In the genomic region with DNA sequence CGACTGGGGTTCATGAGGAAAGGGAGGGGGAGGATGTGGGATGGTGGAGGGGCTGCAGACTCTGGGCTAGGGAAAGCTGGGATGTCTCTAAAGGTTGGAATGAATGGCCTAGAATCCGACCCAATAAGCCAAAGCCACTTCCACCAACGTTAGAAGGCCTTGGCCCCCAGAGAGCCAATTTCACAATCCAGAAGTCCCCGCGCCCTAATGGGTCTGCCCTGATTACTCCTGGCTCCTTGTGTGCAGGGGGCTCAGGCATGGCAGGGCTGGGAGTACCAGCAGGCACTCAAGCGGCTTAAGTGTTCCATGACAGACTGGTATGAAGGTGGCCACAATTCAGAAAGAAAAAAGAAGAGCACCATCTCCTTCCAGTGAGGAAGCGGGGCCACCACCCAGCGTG, we compare ENCODE assay signal across 8 cellular contexts.
DNase-seq lines count a peak whose midpoint lies in the region; ATAC-seq, FAIRE-seq and TF ChIP-seq lines count a peak whose summit lies in the region.
"Not testable (repeated sequence)": the region's sequence is repeated elsewhere in the genome, so short reads cannot be mapped to it uniquely, and the experiment has no call there.

No MANE protein-coding gene starts in this region.

- POLR2A ChIA-PET in activated B cell treated with CpG ODN at 0.5 μM for 24 hours (lab: Charles Lee); activated naive CD8-positive, alpha-beta T cell treated with anti-CD3 and anti-CD28 coated beads, Interleukin-2, amount 10 ng/mL, durations not matched to agents 7 days and 5 days (lab: Charles Lee): not testable (repeated sequence)

- not testable (repeated sequence) for H3K9ac ChIP-seq in kidney (ENCODE audit: low read length in 2 of 2)

- not testable (repeated sequence) for H3K36me3 ChIP-seq in kidney (ENCODE audit: control insufficient read depth in 1 of 2, insufficient read depth in 2 of 2, low read length in 2 of 2); psoas muscle (ENCODE audit: insufficient read depth in 1 of 2, low read depth in 1 of 2); transverse colon

- intact Hi-C loops in activated B cell treated with CpG ODN at 0.5 μM for 24 hours (cut with micrococcal nuclease); kidney (cut with DNase I); psoas muscle (cut with DNase I); transverse colon (cut with DNase I; ENCODE audit: low total_unique reads): not testable (repeated sequence)

- TF ChIP-seq CTCF in activated B cell treated with CpG ODN at 0.5 μM for 24 hours (IDR thresholded peaks at IDR 0.05); glutamatergic neuron (IDR thresholded peaks at IDR 0.05; ENCODE audit: partially characterized antibody, unreplicated experiment); kidney (IDR thresholded peaks at IDR 0.05; ENCODE audit: borderline replicate concordance, extremely low read depth, insufficient read depth); psoas muscle (IDR thresholded peaks at IDR 0.05); transverse colon (IDR thresholded peaks at IDR 0.05): not testable (repeated sequence)

- H3K27ac ChIP-seq in kidney (ENCODE audit: low read depth in 2 of 2, low read length in 2 of 2); psoas muscle; transverse colon: not testable (repeated sequence)

- peak; percentile 11 for DNase-seq in activated B cell treated with CpG ODN at 0.5 μM for 24 hours
- peak; percentile 37 for DNase-seq in activated CD8-positive, alpha-beta memory T cell treated with anti-CD3 and anti-CD28 coated beads, Interleukin-2, amount 10 ng/mL, durations not matched to agents 7 days and 5 days
- peak; percentile 21 for DNase-seq in activated naive CD8-positive, alpha-beta T cell treated with anti-CD3 and anti-CD28 coated beads, Interleukin-2, amount 10 ng/mL, durations not matched to agents 7 days and 5 days
- DNase-seq in glutamatergic neuron = peak; percentile 16
- DNase-seq in kidney = peak; percentile 8
- DNase-seq in mesenteric fat pad (ENCODE audit: low spot score) = peak; percentile 75
- DNase-seq in psoas muscle = peak; percentile 9 to 32
- DNase-seq in transverse colon = peak; percentile 6

- not testable (repeated sequence) for H3K27ac Mint-ChIP-seq in activated B cell treated with CpG ODN at 0.5 μM for 24 hours; activated CD8-positive, alpha-beta memory T cell treated with anti-CD3 and anti-CD28 coated beads, Interleukin-2, amount 10 ng/mL, durations not matched to agents 7 days and 5 days; activated naive CD8-positive, alpha-beta T cell treated with anti-CD3 and anti-CD28 coated beads, Interleukin-2, amount 10 ng/mL, durations not matched to agents 7 days and 5 days; glutamatergic neuron (ENCODE audit: unreplicated experiment)

- not testable (repeated sequence) for H3K9me3 Mint-ChIP-seq in activated B cell treated with CpG ODN at 0.5 μM for 24 hours; activated CD8-positive, alpha-beta memory T cell treated with anti-CD3 and anti-CD28 coated beads, Interleukin-2, amount 10 ng/mL, durations not matched to agents 7 days and 5 days (ENCODE audit: low read depth); activated naive CD8-positive, alpha-beta T cell treated with anti-CD3 and anti-CD28 coated beads, Interleukin-2, amount 10 ng/mL, durations not matched to agents 7 days and 5 days; glutamatergic neuron (ENCODE audit: unreplicated experiment)

- FAIRE-seq in kidney (lab: Jason Lieb, UNC) = not testable (repeated sequence)

- not testable (repeated sequence) for H3K36me3 Mint-ChIP-seq in activated B cell treated with CpG ODN at 0.5 μM for 24 hours (ENCODE audit: low read depth); activated CD8-positive, alpha-beta memory T cell treated with anti-CD3 and anti-CD28 coated beads, Interleukin-2, amount 10 ng/mL, durations not matched to agents 7 days and 5 days; activated naive CD8-positive, alpha-beta T cell treated with anti-CD3 and anti-CD28 coated beads, Interleukin-2, amount 10 ng/mL, durations not matched to agents 7 days and 5 days; glutamatergic neuron (ENCODE audit: unreplicated experiment)

- H3K27me3 Mint-ChIP-seq in activated B cell treated with CpG ODN at 0.5 μM for 24 hours; activated CD8-positive, alpha-beta memory T cell treated with anti-CD3 and anti-CD28 coated beads, Interleukin-2, amount 10 ng/mL, durations not matched to agents 7 days and 5 days; activated naive CD8-positive, alpha-beta T cell treated with anti-CD3 and anti-CD28 coated beads, Interleukin-2, amount 10 ng/mL, durations not matched to agents 7 days and 5 days; glutamatergic neuron (ENCODE audit: unreplicated experiment): not testable (repeated sequence)

- in situ Hi-C loops in transverse colon (cut with MboI; ENCODE audit: low pct_ligation_motif_present in 1 of 4, low pct_unique_long_range_greater_than_20kb in 1 of 4, low sequenced_read_pairs in 3 of 4) = not testable (repeated sequence)

- ATAC-seq in activated B cell treated with CpG ODN at 0.5 μM for 24 hours (ENCODE audit: low read depth); activated CD8-positive, alpha-beta memory T cell treated with anti-CD3 and anti-CD28 coated beads, Interleukin-2, amount 10 ng/mL, durations not matched to agents 7 days and 5 days; activated naive CD8-positive, alpha-beta T cell treated with anti-CD3 and anti-CD28 coated beads, Interleukin-2, amount 10 ng/mL, durations not matched to agents 7 days and 5 days (ENCODE audit: low read depth); psoas muscle: not testable (repeated sequence)

- H3K4me3 ChIP-seq in kidney (ENCODE audit: low read length in 2 of 2); psoas muscle; transverse colon: not testable (repeated sequence)

- H3K4me3 Mint-ChIP-seq in activated B cell treated with CpG ODN at 0.5 μM for 24 hours; activated CD8-positive, alpha-beta memory T cell treated with anti-CD3 and anti-CD28 coated beads, Interleukin-2, amount 10 ng/mL, durations not matched to agents 7 days and 5 days; activated naive CD8-positive, alpha-beta T cell treated with anti-CD3 and anti-CD28 coated beads, Interleukin-2, amount 10 ng/mL, durations not matched to agents 7 days and 5 days; glutamatergic neuron (ENCODE audit: unreplicated experiment): not testable (repeated sequence)

- WGBS in psoas muscle, 3 donors = 70 to 100% methylated on average over 2 to 3 of the region's 8 CpGs; no CpG with 5 or more reads in 1 of the 3 donors
- 85% methylated on average over 4 of the region's 8 CpGs; no CpG with 5 or more reads in 1 of the 2 donors for WGBS in transverse colon (ENCODE audit: low coverage in 1 of 2), 2 donors

- not testable (repeated sequence) for TF ChIP-seq POLR2A in transverse colon (IDR thresholded peaks at IDR 0.05)

- not testable (repeated sequence) for H3K27me3 ChIP-seq in psoas muscle (ENCODE audit: insufficient read depth in 3 of 3, low read length in 2 of 3); transverse colon

- not testable (repeated sequence) for H3K4me1 Mint-ChIP-seq in activated B cell treated with CpG ODN at 0.5 μM for 24 hours; activated CD8-positive, alpha-beta memory T cell treated with anti-CD3 and anti-CD28 coated beads, Interleukin-2, amount 10 ng/mL, durations not matched to agents 7 days and 5 days; activated naive CD8-positive, alpha-beta T cell treated with anti-CD3 and anti-CD28 coated beads, Interleukin-2, amount 10 ng/mL, durations not matched to agents 7 days and 5 days; glutamatergic neuron (ENCODE audit: low read depth, unreplicated experiment)

- H3K9me3 ChIP-seq in kidney (ENCODE audit: control insufficient read depth in 1 of 2, low read length in 2 of 2); psoas muscle; transverse colon: not testable (repeated sequence)

- not testable (repeated sequence) for TF ChIP-seq EP300 in transverse colon (IDR thresholded peaks at IDR 0.05; ENCODE audit: low read depth)

- not testable (repeated sequence) for H3K4me1 ChIP-seq in kidney (ENCODE audit: control insufficient read depth in 1 of 2, insufficient read depth in 1 of 2, low read depth in 1 of 2, low read length in 2 of 2); psoas muscle; transverse colon

- CTCF ChIA-PET in activated B cell treated with CpG ODN at 0.5 μM for 24 hours (lab: Charles Lee); activated CD8-positive, alpha-beta memory T cell treated with anti-CD3 and anti-CD28 coated beads, Interleukin-2, amount 10 ng/mL, durations not matched to agents 7 days and 5 days (lab: Charles Lee): not testable (repeated sequence)

Comparison
In these comparisons a context has a peak if more than half of its experiments do, and no peak if none do; other contexts are left out.
1. DNase-seq: peak in every context shown above with its lines; median percentile 75 in mesenteric fat pad; 37 in activated CD8-positive, alpha-beta memory T cell treated with anti-CD3 and anti-CD28 coated beads, Interleukin-2, amount 10 ng/mL, durations not matched to agents 7 days and 5 days; 21 in activated naive CD8-positive, alpha-beta T cell treated with anti-CD3 and anti-CD28 coated beads, Interleukin-2, amount 10 ng/mL, durations not matched to agents 7 days and 5 days; 20 in psoas muscle; 16 in glutamatergic neuron; 11 in activated B cell treated with CpG ODN at 0.5 μM for 24 hours; 8 in kidney; 6 in transverse colon.